ENCODE assay signal across 1 cellular context in genomic region chr12:9708853-9709252, GRCh38.
TF ChIP-seq lines count a peak whose summit lies in the region.

No MANE protein-coding gene starts in this region.

TF ChIP-seq in K562, 482 proteins besides CTCF, POLR2A, EP300 and RAD21:
- TF ChIP-seq ZNF175 (CRISPR knock-in tag; IDR thresholded peaks at IDR 0.05; ENCODE audit: low read depth) = no peak
- TF ChIP-seq USF2 (CRISPR knock-in tag; IDR thresholded peaks at IDR 0.05) = no peak
- TF ChIP-seq ATF3 (IDR thresholded peaks at IDR 0.05) = no peak
- TF ChIP-seq ATF3 (CRISPR knock-in tag; conservative IDR thresholded peaks at IDR 0.05) = no peak
- no peak for TF ChIP-seq ZNF586 (CRISPR knock-in tag; conservative IDR thresholded peaks at IDR 0.05)
- no peak for TF ChIP-seq ZBTB5 (IDR thresholded peaks at IDR 0.05)
TF ChIP-seq in K562: peak in this region for 0.
